1 cellular context compared by ENCODE assay signal in genomic region chr10:77625379-77625778, GRCh38.
TF ChIP-seq lines count a peak whose summit lies in the region.

No MANE protein-coding gene starts in this region.

TF ChIP-seq in HEK293, 187 proteins besides CTCF, POLR2A, EP300 and RAD21 (continued from another document):
- TF ChIP-seq ZNF18 (tag by site-specific recombination; IDR thresholded peaks at IDR 0.05) (no peak), ZBTB8A (tag by site-specific recombination; IDR thresholded peaks at IDR 0.05) (no peak), ZNF701 (tag by site-specific recombination; IDR thresholded peaks at IDR 0.05) (no peak), RBAK (tag by site-specific recombination; IDR thresholded peaks at IDR 0.05) (no peak), ZNF580 (tag by site-specific recombination; IDR thresholded peaks at IDR 0.05) (no peak), ZNF623 (tag by site-specific recombination; IDR thresholded peaks at IDR 0.05) (no peak), SP7 (tag by site-specific recombination; IDR thresholded peaks at IDR 0.05) (no peak), KLF10 (tag by site-specific recombination; IDR thresholded peaks at IDR 0.05) (no peak), PRDM10 (tag by site-specific recombination; IDR thresholded peaks at IDR 0.05) (0 out of 2 replicates have a peak, but pooled peaks have one; percentile 24)
- TF ChIP-seq, protein P1, sequence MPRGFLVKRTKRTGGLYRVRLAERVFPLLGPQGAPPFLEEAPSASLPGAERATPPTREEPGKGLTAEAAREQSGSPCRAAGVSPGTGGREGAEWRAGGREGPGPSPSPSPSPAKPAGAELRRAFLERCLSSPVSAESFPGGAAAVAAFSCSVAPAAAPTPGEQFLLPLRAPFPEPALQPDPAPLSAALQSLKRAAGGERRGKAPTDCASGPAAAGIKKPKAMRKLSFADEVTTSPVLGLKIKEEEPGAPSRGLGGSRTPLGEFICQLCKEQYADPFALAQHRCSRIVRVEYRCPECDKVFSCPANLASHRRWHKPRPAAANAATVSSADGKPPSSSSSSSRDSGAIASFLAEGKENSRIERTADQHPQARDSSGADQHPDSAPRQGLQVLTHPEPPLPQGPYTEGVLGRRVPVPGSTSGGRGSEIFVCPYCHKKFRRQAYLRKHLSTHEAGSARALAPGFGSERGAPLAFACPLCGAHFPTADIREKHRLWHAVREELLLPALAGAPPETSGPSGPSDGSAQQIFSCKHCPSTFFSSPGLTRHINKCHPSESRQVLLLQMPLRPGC (tag by site-specific recombination; IDR thresholded peaks at IDR 0.05), result no peak
